Comparison of ENCODE assay signal across 8 cellular contexts in the genomic region with DNA sequence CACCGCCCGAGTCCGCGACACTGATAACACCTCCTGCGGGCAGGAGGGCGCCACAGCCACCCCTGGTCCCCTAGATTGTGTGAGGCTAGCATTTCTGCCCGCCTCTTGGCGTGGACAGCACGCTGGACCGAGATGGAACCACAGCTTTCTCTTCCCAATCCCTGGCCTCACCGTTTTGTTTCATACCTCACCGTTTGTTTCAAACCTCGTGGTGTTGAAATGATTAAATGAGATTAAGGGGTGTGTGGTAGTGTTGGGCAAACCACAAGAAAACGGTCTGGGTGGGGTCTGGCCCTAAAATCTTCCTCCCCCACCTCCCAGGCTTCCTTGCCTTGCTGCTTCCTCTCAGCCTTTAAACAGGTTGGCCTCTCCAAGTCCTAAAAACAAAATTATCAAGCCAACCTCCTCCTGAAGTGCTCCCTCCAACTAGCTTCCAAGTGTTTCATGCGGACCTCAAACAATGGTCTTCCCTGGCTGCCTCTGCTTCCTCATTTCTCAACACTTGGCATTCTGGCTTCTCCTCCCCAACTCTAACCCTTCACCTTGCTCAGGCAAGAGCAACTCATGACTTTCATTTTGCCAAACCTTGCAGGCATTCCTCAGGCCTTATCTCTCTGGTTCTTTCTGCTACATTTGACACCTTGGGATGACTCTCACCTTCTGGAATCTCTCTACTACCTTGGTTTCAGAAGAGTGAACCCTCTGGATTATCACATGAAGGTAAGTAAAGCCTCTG. TPM values are rescaled to one million over a fixed set of nuclear protein-coding genes. Genes with fewer than 3 reads are reported as not detected.
DNase-seq lines count a peak whose midpoint lies in the region; ATAC-seq and TF ChIP-seq lines count a peak whose summit lies in the region.

No MANE protein-coding gene starts in this region.

- H3K27me3 ChIP-seq in CD8-positive, alpha-beta T cell (ENCODE audit: insufficient read depth, low read length), result no peaks in the 10 kb centered on the region
- no peaks in the 10 kb centered on the region for H3K27me3 ChIP-seq in Karpas-422 (ENCODE audit: low read length)
- no peaks in the 10 kb centered on the region for H3K27me3 ChIP-seq in body of pancreas
- no peaks in the 10 kb centered on the region for H3K27me3 ChIP-seq in mononuclear cell (ENCODE audit: insufficient read depth, low read length)

- POLR2A ChIA-PET in CD8-positive, alpha-beta T cell (lab: Charles Lee), result interaction anchor here (1.3 to 1.7 kb wide), 2 partner anchors 91 to 96 kb away, joined by 3 to 8 read pairs; no protein-coding TSS in a partner anchor

- no peaks in the 10 kb centered on the region for H3K9me2 ChIP-seq in Karpas-422 (replicated peaks; ENCODE audit: insufficient read depth, low read length)

- peak overlapping the region; percentile 79 for H3K4me2 ChIP-seq in Karpas-422 (ENCODE audit: low read depth, low read length, poor library complexity, severe bottlenecking)

- peak overlapping the region; percentile 80 for H3K27ac Mint-ChIP-seq in CD8-positive, alpha-beta T cell

- H3K4me1 Mint-ChIP-seq in CD8-positive, alpha-beta T cell (ENCODE audit: low read depth), result peaks cover 35% of the 10 kb centered on the region

- intact Hi-C loops in CD8-positive, alpha-beta T cell (cut with DNase I, micrococcal nuclease), result loop anchor here (5.0 to 10.0 kb wide), 7 partner anchors 279 to 1717 kb away; a partner anchor contains a TSS
- intact Hi-C loops in body of pancreas (cut with DNase I), result no loop called here

- peak overlapping the region; percentile 93 for H3K4me3 Mint-ChIP-seq in CD8-positive, alpha-beta T cell

- no peak overlapping the region for H3K27ac ChIP-seq in CD8-positive, alpha-beta T cell (ENCODE audit: low read depth, low read length)
- H3K27ac ChIP-seq in Karpas-422 (ENCODE audit: low read length) (peak overlapping the region; percentile 81), body of pancreas (peak overlapping the region in 3 of 4 donors; percentile 84 to 90 (median 88))

- peak overlapping the region; percentile 98 for H3K4me3 ChIP-seq in CD8-positive, alpha-beta T cell (ENCODE audit: low read depth, low read length)
- H3K4me3 ChIP-seq in Karpas-422 (ENCODE audit: low read length) (peak overlapping the region; percentile 65), body of pancreas (no peak overlapping the region), mononuclear cell (ENCODE audit: low read length) (peak overlapping the region; percentile 60)

- H3K9me3 Mint-ChIP-seq in CD8-positive, alpha-beta T cell, result no peaks in the 10 kb centered on the region

- no peak for ATAC-seq in CD8-positive, alpha-beta T cell
- ATAC-seq in body of pancreas (no peak), HG03039 (IDR thresholded peaks at IDR 0.05; ENCODE audit: unreplicated experiment) (no peak), GM21723 (IDR thresholded peaks at IDR 0.05; ENCODE audit: unreplicated experiment) (no peak), HG03460 (IDR thresholded peaks at IDR 0.05; ENCODE audit: unreplicated experiment) (no peak)

- H3K79me2 ChIP-seq in Karpas-422 (ENCODE audit: low read length), result peaks cover 39% of the 10 kb centered on the region

- peak in 2 of 7 experiments; percentile 9 to 54 for DNase-seq in CD8-positive, alpha-beta T cell
- peak; percentile 55 for DNase-seq in Karpas-422
- no peak for DNase-seq in body of pancreas
- no peak for DNase-seq in NCI-H82 treated with DMSO at 0.1 percent for 48 hours (lab: John Stamatoyannopoulos, UW; ENCODE audit: unreplicated experiment)

- peaks cover 15% of the 10 kb centered on the region; the same call in 1 of the 2 replicates for H4K20me1 ChIP-seq in Karpas-422 (ENCODE audit: insufficient read depth, low read depth, low read length)

- peak overlapping the region; percentile 76 for H3K9ac ChIP-seq in Karpas-422 (ENCODE audit: low read length)

- CTCF ChIA-PET in CD8-positive, alpha-beta T cell (lab: Charles Lee), result no interaction called here

- TF ChIP-seq CTCF in CD8-positive, alpha-beta T cell (IDR thresholded peaks at IDR 0.05), result no peak
- TF ChIP-seq CTCF in body of pancreas (IDR thresholded peaks at IDR 0.05), result no peak

- WGBS in body of pancreas, 2 donors, result 70 to 79% methylated on average over 15 of the region's 15 CpGs

- peaks cover 29% of the 10 kb centered on the region for H3K4me1 ChIP-seq in CD8-positive, alpha-beta T cell (ENCODE audit: insufficient read depth, low read length)
- H3K4me1 ChIP-seq in Karpas-422 (ENCODE audit: low read length) (peaks cover 65% of the 10 kb centered on the region), body of pancreas (peaks cover 33% of the 10 kb centered on the region), mononuclear cell (ENCODE audit: insufficient read depth, low read length) (peaks cover 70% of the 10 kb centered on the region)

- H2AFZ ChIP-seq in Karpas-422 (ENCODE audit: low read length), result peak overlapping the region; percentile 10; the same call in 1 of the 2 replicates

- H3K27me3 Mint-ChIP-seq in CD8-positive, alpha-beta T cell (ENCODE audit: low read depth), result no peaks in the 10 kb centered on the region

- peaks cover 7% of the 10 kb centered on the region for H3K36me3 Mint-ChIP-seq in CD8-positive, alpha-beta T cell

- no peaks in the 10 kb centered on the region for H3K9me3 ChIP-seq in CD8-positive, alpha-beta T cell (ENCODE audit: low read length)
- H3K9me3 ChIP-seq in Karpas-422 (ENCODE audit: low read length), result no peaks in the 10 kb centered on the region
- H3K9me3 ChIP-seq in body of pancreas, result no peaks in the 10 kb centered on the region
- no peaks in the 10 kb centered on the region for H3K9me3 ChIP-seq in mononuclear cell (ENCODE audit: low read depth, low read length)

- no peaks in the 10 kb centered on the region for H3K36me3 ChIP-seq in CD8-positive, alpha-beta T cell (ENCODE audit: insufficient read depth, low read length)
- H3K36me3 ChIP-seq in Karpas-422 (ENCODE audit: insufficient read depth, low read length) (peaks cover 9% of the 10 kb centered on the region; the same call in 1 of the 2 replicates), body of pancreas (replicated peaks in 1 of 2; ENCODE audit: insufficient read depth in 1 of 2, low read depth in 2 of 2) (no peaks in the 10 kb centered on the region)

- no peak for TF ChIP-seq POLR2A in body of pancreas (IDR thresholded peaks at IDR 0.05)

RNA-seq across cellular contexts. Expression of a gene that starts 1.4 kb away (rescaled TPM):
- total RNA-seq in CD8-positive, alpha-beta T cell, result 10 to 100 TPM; 50.2 to 52.8 TPM
- 331 and 337 TPM in 2 replicates for total RNA-seq in Karpas-422 (2014; rRNA removed; shearing (Covaris generic); ENCODE audit: low replicate concordance)
- 10 to 100 TPM; 35.6 to 56.0 TPM for total RNA-seq in body of pancreas
- 179 TPM for total RNA-seq in mononuclear cell

Comparison
In these comparisons a context has a peak if more than half of its experiments do, and no peak if none do; other contexts are left out.
1. H3K4me3 ChIP-seq: peak in CD8-positive, alpha-beta T cell (single experiment), Karpas-422 (single experiment) and mononuclear cell (single experiment); none in body of pancreas (0 of 2).